In genomic region chr1:62800825-62801306, GRCh38 we compare ENCODE assay signal across 9 cellular contexts. TPM values are rescaled to one million over a fixed set of nuclear protein-coding genes. Genes with fewer than 3 reads are reported as not detected.
A peak's percentile ranks its signal among the peaks of the same experiment; 100 is the strongest.
DNase-seq lines count a peak whose midpoint lies in the region; ATAC-seq, FAIRE-seq and TF ChIP-seq lines count a peak whose summit lies in the region.
"Had no signal": no experiment of that assay in that cellular context is flagged by ENCODE, and none has a peak within 500 bp of the region (broad histone marks: within the 10 kb centered on the region; RNA-seq: fewer than 3 reads in every experiment).

No MANE protein-coding gene starts in this region.

- H3K9me3 Mint-ChIP-seq in activated naive CD4-positive, alpha-beta T cell treated with anti-CD3 and anti-CD28 coated beads for 36 hours, result no peaks in the 10 kb centered on the region

- no peak overlapping the region for H3K4me3 Mint-ChIP-seq in activated naive CD4-positive, alpha-beta T cell treated with anti-CD3 and anti-CD28 coated beads for 36 hours

- no peak overlapping the region for H3K27ac ChIP-seq in right lobe of liver
- no peak overlapping the region for H3K27ac ChIP-seq in HepG2 (ENCODE audit: extremely low read length, insufficient read depth, low read length)
- H3K27ac ChIP-seq in WERI-Rb-1, result no peak overlapping the region

- in situ Hi-C loops in HepG2 (cut with HindIII; ENCODE audit: extremely low pct_ligation_motif_present, low pct_unique_long_range_greater_than_20kb), result no loop called here

- CTCF ChIA-PET in HepG2 (lab: Yijun Ruan, JAX; ENCODE audit: low intra/inter-chr PET ratio, low total read pairs), result no interaction called here
- CTCF ChIA-PET in activated naive CD4-positive, alpha-beta T cell treated with anti-CD3 and anti-CD28 coated beads for 36 hours (lab: Charles Lee), result interaction anchor here (0.6 to 0.9 kb wide), 2 partner anchors 28 to 529 kb away, joined by 3 read pairs; no protein-coding TSS in a partner anchor

- peak; percentile 33 to 73 (median 56) for ATAC-seq in right lobe of liver
- ATAC-seq in HepG2, result no peak
- ATAC-seq in HG03045 (IDR thresholded peaks at IDR 0.05; ENCODE audit: unreplicated experiment), result peak; percentile 99
- ATAC-seq in sciatic nerve, result peak; percentile 71

- H4K20me1 ChIP-seq in HepG2 (ENCODE audit: insufficient read depth, low read length), result no peaks in the 10 kb centered on the region

- no peak overlapping the region for H3K27ac Mint-ChIP-seq in activated naive CD4-positive, alpha-beta T cell treated with anti-CD3 and anti-CD28 coated beads for 36 hours

- no peak for TF ChIP-seq RAD21 in HepG2 (CRISPR knock-in tag; IDR thresholded peaks at IDR 0.05)

- no peak overlapping the region for H2AFZ ChIP-seq in HepG2 (ENCODE audit: low read length)

- no peak for FAIRE-seq in HepG2 (lab: Jason Lieb, UNC)

- no peak for TF ChIP-seq POLR2A in right lobe of liver (IDR thresholded peaks at IDR 0.05)
- TF ChIP-seq POLR2A in HepG2 (IDR thresholded peaks at IDR 0.05; ENCODE audit: insufficient read depth in 1 of 2, low read depth in 2 of 2, low read length in 2 of 2), result no peak

- no peak for TF ChIP-seq EP300 in HepG2 (IDR thresholded peaks at IDR 0.05; ENCODE audit: low read depth in 2 of 2, low read length in 2 of 2)
- no peak for TF ChIP-seq EP300 in HepG2 (CRISPR knock-in tag; IDR thresholded peaks at IDR 0.05; ENCODE audit: borderline replicate concordance)

- H3K4me1 Mint-ChIP-seq in activated naive CD4-positive, alpha-beta T cell treated with anti-CD3 and anti-CD28 coated beads for 36 hours (ENCODE audit: low read depth), result peaks cover 7% of the 10 kb centered on the region

- no peaks in the 10 kb centered on the region for H3K27me3 Mint-ChIP-seq in activated naive CD4-positive, alpha-beta T cell treated with anti-CD3 and anti-CD28 coated beads for 36 hours (ENCODE audit: low read depth)

- H3K9ac ChIP-seq in HepG2 (ENCODE audit: insufficient read depth, low read depth, low read length), result no peak overlapping the region

- no TSS peak for BruUV-seq in HepG2 (replicated peaks; lab: Mats Ljungman, UMichigan)

- H3K36me3 Mint-ChIP-seq in activated naive CD4-positive, alpha-beta T cell treated with anti-CD3 and anti-CD28 coated beads for 36 hours (ENCODE audit: low read depth), result peaks cover 9% of the 10 kb centered on the region

- no peak for TF ChIP-seq CTCF in right lobe of liver (IDR thresholded peaks at IDR 0.05)
- TF ChIP-seq CTCF in HepG2 (CRISPR knock-in tag; IDR thresholded peaks at IDR 0.05), result no peak
- no peak for TF ChIP-seq CTCF in WERI-Rb-1 (IDR thresholded peaks at IDR 0.05; ENCODE audit: low read depth, low read length)

- H3K4me3 ChIP-seq in right lobe of liver (no peak overlapping the region), HepG2 (replicated peaks in 1 of 3; ENCODE audit: insufficient read depth in 1 of 3, low read depth in 2 of 3, low read length in 3 of 3) (no peak overlapping the region), WERI-Rb-1 (ENCODE audit: low read depth, low read length) (no peak overlapping the region)
- H3K4me3 ChIP-seq: lung had no signal

- no peak overlapping the region for H3K4me2 ChIP-seq in HepG2 (ENCODE audit: low read depth, low read length)

- POLR2A ChIA-PET in HepG2 (lab: Yijun Ruan, JAX), result no interaction called here

- intact Hi-C loops in right lobe of liver (cut with DNase I) (no loop called here), HepG2 (cut with micrococcal nuclease; ENCODE audit: unreplicated experiment) (no loop called here), sciatic nerve (cut with DNase I) (no loop called here)
- intact Hi-C loops in activated naive CD4-positive, alpha-beta T cell treated with anti-CD3 and anti-CD28 coated beads for 36 hours (cut with micrococcal nuclease), result no loop called here

- no peaks in the 10 kb centered on the region for H3K36me3 ChIP-seq in right lobe of liver
- H3K36me3 ChIP-seq in HepG2 (replicated peaks in 1 of 2; ENCODE audit: control insufficient read depth in 1 of 2, insufficient read depth in 2 of 2, low read length in 2 of 2), result no peaks in the 10 kb centered on the region
- no peaks in the 10 kb centered on the region for H3K36me3 ChIP-seq in WERI-Rb-1

- WGBS in right lobe of liver (ENCODE audit: insufficient coverage, low coverage, low lambda C conversion rate, missing lambda C conversion rate), result 46% methylated on average over 3 of the region's 3 CpGs
- 98% methylated on average over 3 of the region's 3 CpGs for WGBS in HepG2 (ENCODE audit: low lambda C conversion rate)

- no peaks in the 10 kb centered on the region for H3K27me3 ChIP-seq in right lobe of liver
- no peaks in the 10 kb centered on the region for H3K27me3 ChIP-seq in HepG2 (ENCODE audit: control insufficient read depth in 1 of 2, insufficient read depth in 2 of 2, low read length in 2 of 2)
- H3K27me3 ChIP-seq in WERI-Rb-1 (ENCODE audit: insufficient read depth, low read depth, severe bottlenecking), result no peaks in the 10 kb centered on the region

- H3K4me1 ChIP-seq in right lobe of liver (no peaks in the 10 kb centered on the region), HepG2 (ENCODE audit: insufficient read depth, low read length) (no peaks in the 10 kb centered on the region)

- peaks cover 2% of the 10 kb centered on the region for H3K79me2 ChIP-seq in HepG2 (ENCODE audit: insufficient read depth, low read length)

- no peak for DNase-seq in right lobe of liver
- DNase-seq in HepG2 (ENCODE audit: low spot score), result no peak
- DNase-seq in SIG-M5 (lab: John Stamatoyannopoulos, UW), result peak; percentile 61
- no peak for DNase-seq in sciatic nerve (ENCODE audit: low spot score)
- no peak for DNase-seq in WERI-Rb-1
- no peak for DNase-seq in RKO (ENCODE audit: low spot score)
- DNase-seq in activated naive CD4-positive, alpha-beta T cell treated with anti-CD3 and anti-CD28 coated beads for 36 hours, result no peak

- H3K9me3 ChIP-seq in right lobe of liver, result no peaks in the 10 kb centered on the region
- H3K9me3 ChIP-seq in HepG2 (ENCODE audit: low read length), result no peaks in the 10 kb centered on the region
- no peaks in the 10 kb centered on the region for H3K9me3 ChIP-seq in WERI-Rb-1 (ENCODE audit: severe bottlenecking)

TF ChIP-seq in HepG2, 621 proteins besides CTCF, POLR2A, EP300 and RAD21:
- TF ChIP-seq KLF9 (CRISPR knock-in tag; IDR thresholded peaks at IDR 0.05; ENCODE audit: low read depth) (no peak), YEATS2 (CRISPR knock-in tag; IDR thresholded peaks at IDR 0.05; ENCODE audit: borderline replicate concordance) (no peak), PHF5A (CRISPR knock-in tag; IDR thresholded peaks at IDR 0.05; ENCODE audit: low read depth, unreplicated experiment) (no peak)

RNA-seq across cellular contexts. Expression of gene ATG4C, which starts 16.9 kb away (rescaled TPM):
- total RNA-seq in right lobe of liver (10 to 100 TPM in 1 of 6 experiments, 1 to 10 TPM in 5; 3.8 to 10.1 (median 6.3) TPM), HepG2 (2016; rRNA removed; fragmentation: Illumina TruSeq; extraction: Trizol) (11.2 and 15.9 TPM in 2 replicates), sciatic nerve (14.4 TPM)
- 8.7 and 11.5 TPM in 2 replicates for total RNA-seq in HepG2 (2016; cell fraction: cytosol; rRNA removed; fragmentation: Illumina TruSeq; extraction: Trizol; ENCODE audit: low read depth)
- 12.2 and 17.3 TPM in 2 replicates for total RNA-seq in HepG2 (2016; cell fraction: insoluble cytoplasmic fraction; rRNA removed; fragmentation: Illumina TruSeq; extraction: Trizol)
- total RNA-seq in HepG2 (2016; cell fraction: membrane; rRNA removed; fragmentation: Illumina TruSeq; extraction: Trizol), result 9.0 and 10.6 TPM in 2 replicates
- total RNA-seq in HepG2 (2016; cell fraction: nucleus; rRNA removed; fragmentation: Illumina TruSeq; extraction: Trizol), result 8.5 and 11.5 TPM in 2 replicates
- 4.0 and 4.2 TPM in 2 replicates for polyA plus RNA-seq in HepG2 (2011; rRNA removed)
- 0.99 and 2.0 TPM in 2 replicates for polyA plus RNA-seq in HepG2 (2011; cell fraction: cytosol; rRNA removed)
- 0.76 and 1.6 TPM in 2 replicates for polyA plus RNA-seq in HepG2 (2011; cell fraction: nucleus; rRNA removed)
- 5.9 and 6.3 TPM in 2 replicates for polyA plus RNA-seq in HepG2 (2012)
- 0.72 and 0.87 TPM in 2 replicates for polyA plus RNA-seq in HepG2 (2016; cell fraction: cytosol; fragmentation: Illumina TruSeq; extraction: Trizol; ENCODE audit: low read depth)
- 14.7 and 16.0 TPM in 2 replicates for polyA plus RNA-seq in HepG2 (2016; cell fraction: insoluble cytoplasmic fraction; fragmentation: Illumina TruSeq; extraction: Trizol; ENCODE audit: low read depth)
- 1.7 and 2.2 TPM in 2 replicates for polyA plus RNA-seq in HepG2 (2016; cell fraction: membrane; fragmentation: Illumina TruSeq; extraction: Trizol; ENCODE audit: low read depth)
- 6.4 and 7.1 TPM in 2 replicates for polyA plus RNA-seq in HepG2 (2016; cell fraction: nucleus; fragmentation: Illumina TruSeq; extraction: Trizol; ENCODE audit: insufficient read depth, low read depth)
- 0.42 and 2.6 TPM in 2 replicates for polyA minus RNA-seq in HepG2 (2011; rRNA and poly(A)+ RNA removed; ENCODE audit: low replicate concordance)
- polyA minus RNA-seq in HepG2 (2011; cell fraction: cytosol; rRNA and poly(A)+ RNA removed), result 2.0 and 5.3 TPM in 2 replicates
- polyA minus RNA-seq in HepG2 (2011; cell fraction: nucleus; rRNA and poly(A)+ RNA removed), result 10.4 and 11.4 TPM in 2 replicates
- total RNA-seq in activated naive CD4-positive, alpha-beta T cell treated with anti-CD3 and anti-CD28 coated beads for 36 hours, result 10 to 100 TPM; 13.4 to 15.1 TPM
